ENCODE assay signal across 27 cellular contexts in the genomic region with DNA sequence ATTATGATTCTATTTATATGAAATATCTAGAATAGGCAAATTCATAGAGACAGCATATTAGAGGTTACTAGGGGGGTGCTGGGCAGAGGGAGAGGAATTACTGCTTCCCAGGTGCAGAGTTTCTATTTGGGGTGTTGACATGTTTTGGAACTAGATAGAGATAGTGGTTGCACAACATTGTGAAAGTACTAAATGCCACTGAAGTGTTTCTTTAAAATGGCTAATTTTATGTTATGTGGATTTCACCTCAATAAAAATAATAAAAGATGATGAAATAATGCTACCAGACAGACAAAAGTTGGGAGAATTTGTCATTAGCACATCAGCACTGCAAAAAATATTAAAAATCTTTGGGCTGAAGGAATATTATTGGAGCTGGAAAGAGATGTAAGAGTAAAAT.
"Had no signal": no experiment of that assay in that cellular context is flagged by ENCODE, and none has a peak within 500 bp of the region (broad histone marks: within the 10 kb centered on the region; RNA-seq: fewer than 3 reads in every experiment).

No MANE protein-coding gene starts in this region.

- FAIRE-seq: colon, islet of Langerhans, keratinocyte had no signal

- H3K9me3 ChIP-seq: gastrocnemius medialis had no signal

- H3K36me3 ChIP-seq: esophagus squamous epithelium, gastrocnemius medialis, heart right ventricle, left lung, lower lobe of right lung had no signal

- H3K27me3 ChIP-seq: gastrocnemius medialis had no signal

- H3K4me1 ChIP-seq: esophagus squamous epithelium, gastrocnemius medialis, left lung, lower lobe of right lung had no signal

- ATAC-seq: esophagus mucosa; gastrocnemius medialis; heart right ventricle; left cardiac atrium; left lung; left ventricle myocardium superior; lower lobe of right lung; mucosa of descending colon; naive thymus-derived CD8-positive, alpha-beta T cell had no signal

- H3K27ac ChIP-seq: coronary artery, dorsolateral prefrontal cortex, epithelial cell of prostate, esophagus squamous epithelium, gastrocnemius medialis, heart right ventricle, left lung, lower lobe of right lung had no signal

- H3K4me3 ChIP-seq: coronary artery, dorsolateral prefrontal cortex, esophagus squamous epithelium, gastrocnemius medialis, heart right ventricle, left lung, lower lobe of right lung, mucosa of descending colon had no signal

- DNase-seq: dermis blood vessel endothelial cell; dorsolateral prefrontal cortex; effector CD4-positive, alpha-beta T cell; effector memory CD4-positive, alpha-beta T cell; erythroblast; esophagus squamous epithelium; foreskin fibroblast; foreskin melanocyte; gastrocnemius medialis; glutamatergic neuron; head of caudate nucleus; heart right ventricle; hippocampal formation; left cardiac atrium; left lung; left ventricle myocardium superior; lower lobe of right lung; mesenchymal stem cell; mucosa of descending colon; naive B cell; naive thymus-derived CD8-positive, alpha-beta T cell had no signal
